ENCODE assay signal across 19 cellular contexts in genomic region chr7:127946847-127947246, GRCh38.
DNase-seq lines count a peak whose midpoint lies in the region; FAIRE-seq and TF ChIP-seq lines count a peak whose summit lies in the region.
"Had no signal": no experiment of that assay in that cellular context is flagged by ENCODE, and none has a peak within 500 bp of the region (broad histone marks: within the 10 kb centered on the region; RNA-seq: fewer than 3 reads in every experiment).

No MANE protein-coding gene starts in this region.

- no peaks in the 10 kb centered on the region for H4K20me1 ChIP-seq in Karpas-422 (ENCODE audit: insufficient read depth, low read depth, low read length)
- H4K20me1 ChIP-seq in astrocyte (ENCODE audit: insufficient read depth, low read length): peaks cover 91% of the 10 kb centered on the region

- H3K4me3 ChIP-seq in Karpas-422 (ENCODE audit: low read length): no peak overlapping the region
- no peak overlapping the region for H3K4me3 ChIP-seq in astrocyte (ENCODE audit: insufficient read depth, low read depth, low read length)
- no peak overlapping the region for H3K4me3 ChIP-seq in mesodermal cell (ENCODE audit: extremely low read depth, insufficient read depth, low read length, poor library complexity, severe bottlenecking)
- no peak overlapping the region for H3K4me3 ChIP-seq in breast epithelium
- no peak overlapping the region for H3K4me3 ChIP-seq in vagina
- H3K4me3 ChIP-seq: HAP-1 had no signal

- peaks cover 45% of the 10 kb centered on the region for H3K4me1 Mint-ChIP-seq in astrocyte (ENCODE audit: low read depth, unreplicated experiment)

- no peaks in the 10 kb centered on the region for H3K27me3 Mint-ChIP-seq in astrocyte (ENCODE audit: low read depth, unreplicated experiment)

- H3K36me3 ChIP-seq in Karpas-422 (ENCODE audit: insufficient read depth, low read length): peaks cover 29% of the 10 kb centered on the region
- H3K36me3 ChIP-seq in astrocyte (ENCODE audit: insufficient read depth, low read length): peaks cover 7% of the 10 kb centered on the region
- peaks cover 32% of the 10 kb centered on the region for H3K36me3 ChIP-seq in mesodermal cell (ENCODE audit: control insufficient read depth, insufficient read depth, low read length)
- H3K36me3 ChIP-seq in breast epithelium: no peaks in the 10 kb centered on the region
- H3K36me3 ChIP-seq in vagina: no peaks in the 10 kb centered on the region

- peaks cover 22% of the 10 kb centered on the region for H3K36me3 Mint-ChIP-seq in astrocyte (ENCODE audit: low read depth, unreplicated experiment)

- TF ChIP-seq POLR2A in breast epithelium (IDR thresholded peaks at IDR 0.05) (no peak), vagina (IDR thresholded peaks at IDR 0.05) (no peak)

- no peak overlapping the region for H3K27ac Mint-ChIP-seq in astrocyte (ENCODE audit: unreplicated experiment)
- H3K27ac Mint-ChIP-seq: CD14-positive monocyte had no signal

- H3K4me2 ChIP-seq in Karpas-422 (ENCODE audit: low read depth, low read length, poor library complexity, severe bottlenecking): no peak overlapping the region
- peak overlapping the region; percentile 23 for H3K4me2 ChIP-seq in astrocyte (ENCODE audit: low read length)

- no peaks in the 10 kb centered on the region for H3K9me2 ChIP-seq in Karpas-422 (replicated peaks; ENCODE audit: insufficient read depth, low read length)

- no peaks in the 10 kb centered on the region for H3K9me3 Mint-ChIP-seq in astrocyte (ENCODE audit: unreplicated experiment)
- H3K9me3 Mint-ChIP-seq: CD14-positive monocyte had no signal

- intact Hi-C loops in breast epithelium (cut with DNase I; ENCODE audit: low total_unique reads): no loop called here
- intact Hi-C loops in vagina (cut with DNase I): no loop called here

- peak overlapping the region; percentile 28 for H3K27ac ChIP-seq in Karpas-422 (ENCODE audit: low read length)
- H3K27ac ChIP-seq in astrocyte (ENCODE audit: low read depth, low read length): no peak overlapping the region
- H3K27ac ChIP-seq in mesodermal cell (ENCODE audit: low read depth, low read length, severe bottlenecking): peak overlapping the region; percentile 54
- no peak overlapping the region for H3K27ac ChIP-seq in breast epithelium
- H3K27ac ChIP-seq in vagina: no peak overlapping the region

- 92% methylated on average over 1 of the region's 1 CpG; no CpG with 5 or more reads in 1 of the 2 experiments for WGBS in mesodermal cell (ENCODE audit: insufficient coverage in 2 of 2), 2 experiments

- no peak overlapping the region for H3K4me3 Mint-ChIP-seq in astrocyte (ENCODE audit: unreplicated experiment)
- H3K4me3 Mint-ChIP-seq: CD14-positive monocyte had no signal

- no peaks in the 10 kb centered on the region for H3K27me3 ChIP-seq in Karpas-422 (ENCODE audit: low read length)
- H3K27me3 ChIP-seq in astrocyte (ENCODE audit: insufficient read depth, low read length): no peaks in the 10 kb centered on the region
- no peaks in the 10 kb centered on the region for H3K27me3 ChIP-seq in breast epithelium
- no peaks in the 10 kb centered on the region for H3K27me3 ChIP-seq in vagina

- DNase-seq in EH (ENCODE audit: low read depth) (peak; percentile 53), Karpas-422 (no peak), astrocyte (ENCODE audit: low read depth) (no peak), breast epithelium (ENCODE audit: low spot score in 2 of 2) (no peak), vagina (ENCODE audit: extremely low spot score in 2 of 2) (no peak), HUDEP-2 (lab: John Stamatoyannopoulos, UW; ENCODE audit: unreplicated experiment in 76 of 76) (no peak)
- DNase-seq in activated CD4-positive, alpha-beta T cell treated with anti-CD3 and anti-CD28 coated beads for 4 hours: no peak
- DNase-seq: DMS 273 treated with DMSO at 0.1 percent for 48 hours, DND-41, GF-D8, KBM-7, NCI-H1417 treated with DMSO at 0.1 percent for 48 hours, NCI-H187 treated with DMSO at 0.1 percent for 48 hours, NCI-H226, NCI-H524 had no signal

- no peak for FAIRE-seq in astrocyte (lab: Jason Lieb, UNC)
- FAIRE-seq: GM19239 had no signal

- no peak overlapping the region for H2AFZ ChIP-seq in Karpas-422 (ENCODE audit: low read length)
- no peak overlapping the region for H2AFZ ChIP-seq in astrocyte (ENCODE audit: low read depth, low read length)

- no peak overlapping the region for H3K9ac ChIP-seq in Karpas-422 (ENCODE audit: low read length)
- H3K9ac ChIP-seq in astrocyte (ENCODE audit: low read length): no peak overlapping the region

- TF ChIP-seq CTCF in astrocyte (IDR thresholded peaks at IDR 0.05; ENCODE audit: insufficient read depth, low read depth, low read length): no peak
- no peak for TF ChIP-seq CTCF in breast epithelium (IDR thresholded peaks at IDR 0.05)
- TF ChIP-seq CTCF in vagina (IDR thresholded peaks at IDR 0.05): no peak

- H3K9me3 ChIP-seq in Karpas-422 (ENCODE audit: low read length): no peaks in the 10 kb centered on the region
- H3K9me3 ChIP-seq in astrocyte (ENCODE audit: insufficient read depth, low read depth, low read length): no peaks in the 10 kb centered on the region
- no peaks in the 10 kb centered on the region for H3K9me3 ChIP-seq in mesodermal cell (ENCODE audit: control insufficient read depth, low read length)
- H3K9me3 ChIP-seq in breast epithelium: no peaks in the 10 kb centered on the region
- H3K9me3 ChIP-seq in vagina: no peaks in the 10 kb centered on the region
- H3K9me3 ChIP-seq: HAP-1 had no signal

- H3K79me2 ChIP-seq in Karpas-422 (ENCODE audit: low read length) (peaks cover 86% of the 10 kb centered on the region), astrocyte (ENCODE audit: insufficient read depth, low read length) (peaks cover 14% of the 10 kb centered on the region)

- H3K4me1 ChIP-seq in Karpas-422 (ENCODE audit: low read length): peaks cover 65% of the 10 kb centered on the region
- H3K4me1 ChIP-seq in astrocyte (ENCODE audit: insufficient read depth, low read length): peaks cover 25% of the 10 kb centered on the region
- H3K4me1 ChIP-seq in mesodermal cell (ENCODE audit: control insufficient read depth, insufficient read depth, low read length, poor library complexity, severe bottlenecking): peaks cover 22% of the 10 kb centered on the region
- H3K4me1 ChIP-seq in breast epithelium: no peaks in the 10 kb centered on the region
- no peaks in the 10 kb centered on the region for H3K4me1 ChIP-seq in vagina

Comparison
In these comparisons a context has a peak if more than half of its experiments do, and no peak if none do; other contexts are left out.
1. H3K27ac ChIP-seq: peak in Karpas-422 (single experiment) and mesodermal cell (single experiment); none in astrocyte (single experiment), breast epithelium (0 of 2) and vagina (single experiment).